In genomic region chr2:238091426-238092060, GRCh38 we compare ENCODE assay signal across 1 cellular context.
TF ChIP-seq lines count a peak whose summit lies in the region.

No MANE protein-coding gene starts in this region.

TF ChIP-seq in PFSK-1, 5 proteins besides CTCF, POLR2A, EP300 and RAD21 (continued from another document):
- no peak for TF ChIP-seq REST (IDR thresholded peaks at IDR 0.05; ENCODE audit: insufficient read depth in 1 of 2, low read depth in 2 of 2, low read length in 2 of 2)
TF ChIP-seq in PFSK-1: peak in this region for 1.
